ENCODE assay signal across 19 cellular contexts in the genomic region with DNA sequence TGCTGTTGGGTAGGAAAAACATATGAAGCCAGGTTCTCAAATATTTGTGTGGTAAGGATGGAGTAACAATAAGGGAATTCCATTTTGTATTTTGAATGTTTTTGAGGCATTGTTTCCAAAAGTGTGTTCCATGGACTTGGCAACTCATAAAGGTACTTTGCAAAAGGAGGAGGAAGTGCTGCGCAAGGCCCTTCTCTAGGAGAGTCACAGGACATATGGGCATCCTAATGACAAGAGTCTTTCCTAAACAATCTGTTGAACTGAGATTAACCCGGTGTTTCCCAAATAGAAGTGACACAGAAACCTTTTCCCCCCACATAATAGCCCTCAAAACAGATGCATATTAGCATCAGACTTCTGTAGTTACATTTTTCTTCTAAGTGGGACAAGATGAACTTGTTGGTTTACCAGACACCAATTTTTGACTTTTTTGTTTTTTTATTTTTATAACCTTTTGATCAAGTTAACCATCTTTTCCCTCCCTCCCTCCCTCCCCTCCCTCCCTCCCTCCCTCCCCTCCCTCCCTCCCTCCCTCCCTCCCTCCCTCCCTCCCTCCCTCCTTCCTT.
"Had no signal": no experiment of that assay in that cellular context is flagged by ENCODE, and none has a peak within 500 bp of the region (broad histone marks: within the 10 kb centered on the region; RNA-seq: fewer than 3 reads in every experiment).

No MANE protein-coding gene starts in this region.

- H3K4me1 ChIP-seq: colonic mucosa, lower lobe of right lung, sigmoid colon, spleen, stomach, testis, upper lobe of left lung had no signal

- H3K27ac ChIP-seq: colonic mucosa, lower lobe of right lung, sigmoid colon, spleen, stomach, testis, upper lobe of left lung had no signal

- H3K9me3 ChIP-seq: colonic mucosa, lower lobe of right lung, sigmoid colon, spleen, stomach, testis, upper lobe of left lung had no signal

- H3K36me3 ChIP-seq: colonic mucosa, lower lobe of right lung, upper lobe of left lung had no signal

- DNase-seq: activated CD4-positive, alpha-beta T cell treated with anti-CD3 and anti-CD28 coated beads for 4 hours; activated CD8-positive, alpha-beta memory T cell treated with anti-CD3 and anti-CD28 coated beads, Interleukin-2, amount 50 U/mL, for 4 hours; activated CD8-positive, alpha-beta T cell treated with anti-CD3 and anti-CD28 coated beads, Interleukin-2, amount 10 ng/mL, durations not matched to agents 7 days and 5 days; activated effector memory CD4-positive, alpha-beta T cell treated with anti-CD3 and anti-CD28 coated beads, Interleukin-2, amount 50 U/mL, for 16 hours; activated naive CD8-positive, alpha-beta T cell treated with anti-CD3 and anti-CD28 coated beads for 36 hours; activated T-cell treated with anti-CD3 and anti-CD28 coated beads, Interleukin-2, amount 50 U/mL, for 48 hours; amygdala; central memory CD4-positive, alpha-beta T cell; colonic mucosa; effector CD8-positive, alpha-beta T cell; foreskin melanocyte; left colon; lower lobe of right lung; midbrain; sigmoid colon; spleen; stomach; testis; upper lobe of left lung had no signal

- H3K27me3 ChIP-seq: colonic mucosa, sigmoid colon, spleen, stomach, testis, upper lobe of left lung had no signal

- ATAC-seq: activated CD8-positive, alpha-beta T cell treated with anti-CD3 and anti-CD28 coated beads, Interleukin-2, amount 10 ng/mL, durations not matched to agents 7 days and 5 days; left colon; lower lobe of right lung had no signal

- H3K4me3 ChIP-seq: colonic mucosa, lower lobe of right lung, sigmoid colon, spleen, stomach, testis, upper lobe of left lung had no signal
